ENCODE assay signal across 16 cellular contexts in the genomic region with DNA sequence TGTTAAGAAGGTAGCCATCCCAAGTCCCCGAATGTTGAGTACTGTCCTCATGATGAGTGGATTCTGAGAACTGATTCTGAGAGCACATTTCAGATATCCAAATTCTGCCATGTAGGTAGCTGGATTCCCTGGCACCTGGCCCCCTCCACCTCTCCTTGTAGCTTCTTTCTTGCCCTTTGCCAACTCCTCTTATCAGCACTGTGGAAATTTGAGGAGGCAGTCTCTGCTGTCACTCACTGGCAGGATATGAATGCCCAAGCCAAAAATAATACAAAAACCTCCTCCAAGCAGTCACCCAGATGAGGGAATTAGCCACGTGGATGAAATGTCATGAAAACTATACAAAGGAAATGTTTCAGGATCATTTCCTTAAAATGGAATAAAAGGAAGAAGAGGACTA.
"Had no signal": no experiment of that assay in that cellular context is flagged by ENCODE, and none has a peak within 500 bp of the region (broad histone marks: within the 10 kb centered on the region; RNA-seq: fewer than 3 reads in every experiment).

No MANE protein-coding gene starts in this region.

- ATAC-seq: activated CD8-positive, alpha-beta T cell treated with anti-CD3 and anti-CD28 coated beads for 36 hours; body of pancreas; stimulated activated naive B cell treated with anti-CD40 and anti-IgM and Interleukin-4, amounts not matched to agents 10 μg/mL and 1 μg/mL and 100 μg/mL, for 72 hours had no signal

- H3K9me3 ChIP-seq: body of pancreas, sigmoid colon, spleen, thoracic aorta, upper lobe of left lung had no signal

- H3K27me3 ChIP-seq: body of pancreas, sigmoid colon, spleen, upper lobe of left lung had no signal

- H3K27ac ChIP-seq: body of pancreas, coronary artery, sigmoid colon, spleen, thoracic aorta, upper lobe of left lung had no signal

- DNase-seq: activated CD4-positive, alpha-beta T cell treated with anti-CD3 and anti-CD28 coated beads, Interleukin-2, amount 10 ng/mL, durations not matched to agents 24 days and 14 days; activated CD8-positive, alpha-beta T cell treated with anti-CD3 and anti-CD28 coated beads for 36 hours; activated naive CD4-positive, alpha-beta T cell treated with Interleukin-2 at 50 U/mL for 16 hours; activated T-cell treated with anti-CD3 and anti-CD28 coated beads, Interleukin-2, amount 50 U/mL, for 24 hours; body of pancreas; erythroblast; kidney; naive B cell; sigmoid colon; spleen; stimulated activated naive B cell treated with anti-CD40 and anti-IgM and Interleukin-4, amounts not matched to agents 10 μg/mL and 1 μg/mL and 100 μg/mL, for 72 hours; T1000; upper lobe of left lung had no signal

- H3K4me1 ChIP-seq: spleen, upper lobe of left lung had no signal

- H3K4me3 ChIP-seq: body of pancreas, coronary artery, sigmoid colon, spleen, thoracic aorta, upper lobe of left lung had no signal

- FAIRE-seq: frontal cortex, kidney had no signal
